In the genomic region with DNA sequence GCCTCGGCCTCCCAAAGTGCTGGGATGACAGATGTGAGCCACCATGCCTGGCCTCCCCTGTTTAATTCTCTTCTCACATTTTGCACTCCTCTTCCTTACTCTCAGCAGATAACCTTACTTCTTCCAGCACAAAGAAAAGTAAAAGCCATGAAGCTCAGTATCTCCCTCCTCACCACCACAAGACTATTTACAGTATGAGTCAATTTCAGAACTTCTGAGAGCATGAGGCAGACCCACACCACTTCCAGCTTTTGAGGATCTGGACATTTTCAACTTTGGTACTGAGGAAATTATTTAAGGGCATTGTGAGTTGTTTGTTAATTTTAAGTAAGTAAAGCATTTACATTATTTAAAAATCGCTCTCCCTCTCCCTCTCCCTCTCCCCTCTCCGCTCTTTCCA, we compare ENCODE assay signal across 22 cellular contexts.
"Had no signal": no experiment of that assay in that cellular context is flagged by ENCODE, and none has a peak within 500 bp of the region (broad histone marks: within the 10 kb centered on the region; RNA-seq: fewer than 3 reads in every experiment).

No MANE protein-coding gene starts in this region.

- H3K36me3 ChIP-seq: colonic mucosa, gastroesophageal sphincter, neutrophil, ovary, right lobe of liver, thoracic aorta, uterus had no signal

- FAIRE-seq: kidney had no signal

- H3K4me1 ChIP-seq: colonic mucosa, gastroesophageal sphincter, right lobe of liver, uterus had no signal

- ATAC-seq: activated naive CD8-positive, alpha-beta T cell treated with anti-CD3 and anti-CD28 coated beads, Interleukin-2, amount 50 U/mL, for 24 hours; gastroesophageal sphincter; left colon; right lobe of liver had no signal

- H3K27me3 ChIP-seq: colonic mucosa, neutrophil, ovary, right lobe of liver, uterus had no signal

- H3K27ac ChIP-seq: colonic mucosa, gastroesophageal sphincter, neutrophil, ovary, right lobe of liver, thoracic aorta, uterus had no signal

- H3K4me3 ChIP-seq: colonic mucosa, gastroesophageal sphincter, ovary, right lobe of liver, thoracic aorta, uterus had no signal

- H3K9me3 ChIP-seq: colonic mucosa, gastroesophageal sphincter, neutrophil, ovary, right lobe of liver, thoracic aorta, uterus had no signal

- DNase-seq: activated CD4-positive, alpha-beta memory T cell treated with anti-CD3 and anti-CD28 coated beads, Interleukin-2, amount 10 ng/mL, durations not matched to agents 7 days and 5 days; activated CD4-positive, alpha-beta T cell treated with anti-CD3 and anti-CD28 coated beads, Interleukin-2, amount 10 ng/mL, durations not matched to agents 24 days and 14 days; activated CD4-positive, CD25-positive, alpha-beta regulatory T cell treated with anti-CD3 and anti-CD28 coated beads, Interleukin-2, amount 50 U/mL, for 72 hours; activated naive CD8-positive, alpha-beta T cell treated with anti-CD3 and anti-CD28 coated beads, Interleukin-2, amount 50 U/mL, for 24 hours; activated T-cell treated with anti-CD3 and anti-CD28 coated beads, Interleukin-2, amount 50 U/mL, for 48 hours; colonic mucosa; effector memory CD4-positive, alpha-beta T cell; hypothalamus; immature natural killer cell; kidney; left colon; mammary epithelial cell; nephron progenitor cell; ovary; right lobe of liver; stimulated activated CD4-positive, alpha-beta T cell treated with anti-CD3 and anti-CD28 coated beads, Interleukin-2, amount 100 ng/mL, for 48 hours; stimulated activated naive CD4-positive, alpha-beta T cell treated with Interleukin-2 at 50 U/mL for 16 hours; T-helper 9 cell; uterus had no signal
